22 cellular contexts compared by ENCODE assay signal in genomic region chr17:30248786-30249185, GRCh38. TPM values are rescaled to one million over a fixed set of nuclear protein-coding genes. Genes with fewer than 3 reads are reported as not detected.
DNase-seq lines count a peak whose midpoint lies in the region; ATAC-seq and TF ChIP-seq lines count a peak whose summit lies in the region.
"Had no signal": no experiment of that assay in that cellular context is flagged by ENCODE, and none has a peak within 500 bp of the region (broad histone marks: within the 10 kb centered on the region; RNA-seq: fewer than 3 reads in every experiment).

No MANE protein-coding gene starts in this region.

- H3K4me1 ChIP-seq in aorta (ENCODE audit: control insufficient read depth in 1 of 2, insufficient read depth in 2 of 2, low read length in 2 of 2), result no peaks in the 10 kb centered on the region
- H3K4me1 ChIP-seq: BLaER1 treated with 17β-estradiol and CSF1 and Interleukin-3, amounts not matched to agents 10 nM and 100 nM; HAP-1 had no signal

- H3K27me3 ChIP-seq in aorta (ENCODE audit: control insufficient read depth in 1 of 2, insufficient read depth in 2 of 2, low read length in 1 of 2), result no peaks in the 10 kb centered on the region
- H3K27me3 ChIP-seq: BLaER1 treated with 17β-estradiol and CSF1 and Interleukin-3, amounts not matched to agents 10 nM and 100 nM had no signal

- WGBS in aorta, 2 donors, result 31% methylated on average over 2 of the region's 2 CpGs

- H3K27ac ChIP-seq in aorta (ENCODE audit: low read depth in 1 of 2, low read length in 2 of 2), result no peak overlapping the region
- H3K27ac ChIP-seq: BLaER1 treated with 17β-estradiol and CSF1 and Interleukin-3, amounts not matched to agents 10 nM and 100 nM had no signal

- TF ChIP-seq CTCF in osteocyte (IDR thresholded peaks at IDR 0.05), result no peak

- H3K4me3 ChIP-seq in aorta (ENCODE audit: low read length in 2 of 2), result no peak overlapping the region
- H3K4me3 ChIP-seq: BLaER1 treated with 17β-estradiol and CSF1 and Interleukin-3, amounts not matched to agents 10 nM and 100 nM; GM12878; GM23338; HAP-1 had no signal

- no peaks in the 10 kb centered on the region for H3K9me3 ChIP-seq in aorta (ENCODE audit: control insufficient read depth, low read length)
- H3K9me3 ChIP-seq: BLaER1 treated with 17β-estradiol and CSF1 and Interleukin-3, amounts not matched to agents 10 nM and 100 nM; HAP-1 had no signal

- DNase-seq in Right ventricle myocardium superior, result no peak
- DNase-seq in cardiac septum (ENCODE audit: low spot score), result no peak
- DNase-seq in left cardiac atrium, result no peak
- peak; percentile 36 for DNase-seq in osteocyte (ENCODE audit: extremely low spot score, unreplicated experiment)
- DNase-seq in aorta, result no peak
- no peak for DNase-seq in KBM-7
- DNase-seq: 8988T; CD8-positive, alpha-beta T cell; DND-41; NCI-H1694; NCI-H2081; NCI-H2171; NCI-H345; NCI-H524 treated with DMSO at 0.1 percent for 48 hours; NCI-H82 had no signal

- in situ Hi-C loops in KBM-7 (cut with MboI; ENCODE audit: low pct_unique_long_range_greater_than_20kb, low sequenced_read_pairs), result no loop called here

- ATAC-seq in Right ventricle myocardium superior (ENCODE audit: poor library complexity) (peak; percentile 91), left cardiac atrium (peak; percentile 40 to 85), aorta (ENCODE audit: low FRiP score) (peak; percentile 46), HG02884 (IDR thresholded peaks at IDR 0.05; ENCODE audit: unreplicated experiment) (no peak), GM19351 (IDR thresholded peaks at IDR 0.05; ENCODE audit: unreplicated experiment) (no peak)
- ATAC-seq: CD8-positive, alpha-beta T cell; GM12878; GM23338 had no signal

- peaks cover 13% of the 10 kb centered on the region for H3K4me1 Mint-ChIP-seq in osteocyte (ENCODE audit: unreplicated experiment)
- H3K4me1 Mint-ChIP-seq: GM23338 had no signal

- intact Hi-C loops in Right ventricle myocardium superior (cut with DNase I), result no loop called here
- intact Hi-C loops in cardiac septum (cut with DNase I), result no loop called here
- intact Hi-C loops in left cardiac atrium (cut with DNase I), result no loop called here
- intact Hi-C loops in aorta (cut with DNase I), result no loop called here

- H3K36me3 ChIP-seq in aorta (ENCODE audit: control insufficient read depth in 1 of 2, insufficient read depth in 2 of 2, low read length in 1 of 2), result peaks cover 3 to 11% of the 10 kb centered on the region in 2 donors

- H3K4me3 Mint-ChIP-seq in osteocyte (ENCODE audit: unreplicated experiment), result no peak overlapping the region
- H3K4me3 Mint-ChIP-seq: CD8-positive, alpha-beta T cell; GM23338 had no signal

- no peaks in the 10 kb centered on the region for H3K27me3 Mint-ChIP-seq in osteocyte (ENCODE audit: unreplicated experiment)

- peaks cover 4% of the 10 kb centered on the region for H3K9me3 Mint-ChIP-seq in osteocyte (ENCODE audit: unreplicated experiment)
- H3K9me3 Mint-ChIP-seq: CD8-positive, alpha-beta T cell; GM23338 had no signal

- no peak overlapping the region for H3K27ac Mint-ChIP-seq in osteocyte (ENCODE audit: unreplicated experiment)
- H3K27ac Mint-ChIP-seq: CD8-positive, alpha-beta T cell; GM23338 had no signal

- peaks cover 55% of the 10 kb centered on the region for H3K36me3 Mint-ChIP-seq in osteocyte (ENCODE audit: unreplicated experiment)

RNA-seq across cellular contexts. Expression of gene SLC6A4, which starts 13.3 kb away (rescaled TPM):
- total RNA-seq in Right ventricle myocardium superior (0.75 TPM), cardiac septum (0.70 TPM), left cardiac atrium (1 to 10 TPM in 1 of 2 donors, under 1 TPM in 1; 0.12 to 3.8 TPM), osteocyte (0.10 and 0.16 TPM in 2 replicates), aorta (under 1 TPM; 0.27 to 0.45 TPM)
- 1 to 10 TPM in 1 of 2 donors, under 1 TPM in 1; 0.13 to 1.1 TPM for polyA plus RNA-seq in aorta
- total RNA-seq: CD8-positive, alpha-beta T cell had no signal
- polyA plus RNA-seq: IMR-90 had no signal

RNA-seq across cellular contexts. Expression of gene BLMH, which starts 43.0 kb away (rescaled TPM):
- 13.4 TPM for total RNA-seq in Right ventricle myocardium superior
- total RNA-seq in cardiac septum, result 14.1 TPM
- 10 to 100 TPM; 16.9 to 19.8 TPM for total RNA-seq in left cardiac atrium
- 67.0 TPM in 2 replicates for total RNA-seq in osteocyte
- 10 to 100 TPM; 28.5 to 37.8 TPM for total RNA-seq in aorta
- polyA plus RNA-seq in aorta, result 10 to 100 TPM; 20.0 to 26.3 TPM

Comparison
In these comparisons a context has a peak if more than half of its experiments do, and no peak if none do; other contexts are left out.
1. ATAC-seq: peak in Right ventricle myocardium superior (single experiment), left cardiac atrium (2 of 2) and aorta (single experiment); none in HG02884 (single experiment) and GM19351 (single experiment).